In the genomic region with DNA sequence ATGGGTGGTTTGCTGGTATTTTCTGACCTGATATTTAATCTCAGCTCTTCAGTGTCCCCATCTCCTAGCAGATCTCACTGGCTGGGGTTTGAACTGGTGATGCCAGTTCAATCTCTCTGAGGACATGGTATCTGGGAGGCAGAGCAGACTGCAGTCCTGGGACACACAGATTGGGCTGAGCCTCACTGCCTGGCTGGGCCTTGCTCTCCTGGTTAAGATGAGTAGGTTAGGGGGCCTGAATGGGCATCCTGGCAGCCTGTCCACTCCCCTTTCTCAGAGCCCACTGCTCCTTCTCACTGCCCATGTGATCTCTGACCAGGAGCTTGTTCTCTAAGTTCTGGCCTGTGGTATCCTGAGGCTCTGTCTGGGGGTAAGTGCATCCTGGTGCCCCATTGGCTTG, we compare ENCODE assay signal across 17 cellular contexts.
A peak's percentile ranks its signal among the peaks of the same experiment; 100 is the strongest.
DNase-seq lines count a peak whose midpoint lies in the region; ATAC-seq and TF ChIP-seq lines count a peak whose summit lies in the region.
"Had no signal": no experiment of that assay in that cellular context is flagged by ENCODE, and none has a peak within 500 bp of the region (broad histone marks: within the 10 kb centered on the region; RNA-seq: fewer than 3 reads in every experiment).

No MANE protein-coding gene starts in this region.

- H3K36me3 Mint-ChIP-seq in H9 (ENCODE audit: insufficient read depth in 1 of 3, low read depth in 3 of 3) = peaks cover under 1 to 16% (median under 1%) of the 10 kb centered on the region in 3 experiments; a peak in 5 of 7 replicates
- no peaks in the 10 kb centered on the region for H3K36me3 Mint-ChIP-seq in osteocyte (ENCODE audit: unreplicated experiment)
- H3K36me3 Mint-ChIP-seq: CD4-positive, CD25-positive, alpha-beta regulatory T cell; CD8-positive, alpha-beta T cell had no signal

- no peak overlapping the region for H2BK5ac ChIP-seq in H9 (ENCODE audit: insufficient read length, low read length)

- no peaks in the 10 kb centered on the region for H3K23me2 ChIP-seq in H9 (ENCODE audit: insufficient read length, low read depth, low read length, poor library complexity, severe bottlenecking)

- no peak overlapping the region for H2AK5ac ChIP-seq in H9 (ENCODE audit: insufficient read length, low read length)

- no peak overlapping the region for H3K18ac ChIP-seq in H9 (ENCODE audit: insufficient read length, low read depth, low read length)

- H3K4me1 ChIP-seq in H9 (ENCODE audit: insufficient read depth, low read length) = no peaks in the 10 kb centered on the region
- H3K4me1 ChIP-seq in lower lobe of right lung = no peaks in the 10 kb centered on the region
- H3K4me1 ChIP-seq: Caco-2, HAP-1 had no signal

- no peaks in the 10 kb centered on the region for H3K79me1 ChIP-seq in H9 (ENCODE audit: insufficient read depth, low read depth, low read length, poor library complexity, severe bottlenecking)

- no peak overlapping the region for H3K4me2 ChIP-seq in H9 (ENCODE audit: insufficient read depth, insufficient read length, low read length)
- H3K4me2 ChIP-seq: GM23338 had no signal

- no peak overlapping the region for H3K4ac ChIP-seq in H9 (ENCODE audit: low read depth, low read length)

- H3K9me3 Mint-ChIP-seq in H9 (peaks cover 21 to 25% of the 10 kb centered on the region in 2 experiments), osteocyte (ENCODE audit: unreplicated experiment) (peaks cover 53% of the 10 kb centered on the region)
- H3K9me3 Mint-ChIP-seq: CD4-positive, CD25-positive, alpha-beta regulatory T cell; CD8-positive, alpha-beta T cell had no signal

- intact Hi-C loops in lower lobe of right lung (cut with DNase I) = no loop called here

- no peak overlapping the region for H3K9ac ChIP-seq in H9 (ENCODE audit: extremely low read depth, insufficient read length, low read length)

- H3K27me3 ChIP-seq in H9 (ENCODE audit: insufficient read depth, low read length) = no peaks in the 10 kb centered on the region
- peaks cover 3% of the 10 kb centered on the region for H3K27me3 ChIP-seq in lower lobe of right lung (ENCODE audit: low read depth)

- H3K14ac ChIP-seq in H9 (ENCODE audit: insufficient read depth, low read length) = no peak overlapping the region

- H3T11ph ChIP-seq in H9 (ENCODE audit: low read length) = no peak overlapping the region

- no peak overlapping the region for H3K27ac ChIP-seq in H9 (ENCODE audit: insufficient read length, low read depth, low read length)
- no peak overlapping the region for H3K27ac ChIP-seq in lower lobe of right lung

- no peak overlapping the region for H3K4me3 Mint-ChIP-seq in H9
- H3K4me3 Mint-ChIP-seq in osteocyte (ENCODE audit: unreplicated experiment) = no peak overlapping the region
- H3K4me3 Mint-ChIP-seq: CD4-positive, CD25-positive, alpha-beta regulatory T cell; CD8-positive, alpha-beta T cell; GM23338; HFFc6 had no signal

- no peaks in the 10 kb centered on the region for H3K4me1 Mint-ChIP-seq in H9
- H3K4me1 Mint-ChIP-seq in osteocyte (ENCODE audit: unreplicated experiment) = no peaks in the 10 kb centered on the region
- H3K4me1 Mint-ChIP-seq: CD4-positive, CD25-positive, alpha-beta regulatory T cell; GM23338 had no signal

- H4K91ac ChIP-seq in H9 (ENCODE audit: insufficient read length, low read depth, low read length) = no peak overlapping the region

- H2BK20ac ChIP-seq in H9 (ENCODE audit: low read depth, low read length, poor library complexity, severe bottlenecking) = no peak overlapping the region

- no peaks in the 10 kb centered on the region for H4K20me1 ChIP-seq in H9 (ENCODE audit: control insufficient read depth, insufficient read depth, insufficient read length)

- no peak overlapping the region for H3K23ac ChIP-seq in H9 (ENCODE audit: insufficient read length, low read depth, low read length)

- ATAC-seq in GM21528 (IDR thresholded peaks at IDR 0.05; ENCODE audit: low FRiP score, unreplicated experiment) (no peak), lower lobe of right lung (no peak)
- ATAC-seq: CD8-positive, alpha-beta T cell; GM12878; GM23338 had no signal

- no peak for TF ChIP-seq CTCF in H9 (conservative IDR thresholded peaks at IDR 0.05)
- no peak for TF ChIP-seq CTCF in osteocyte (IDR thresholded peaks at IDR 0.05)
- no peak for TF ChIP-seq CTCF in lower lobe of right lung (IDR thresholded peaks at IDR 0.05)

- H4K8ac ChIP-seq in H9 (replicated peaks; ENCODE audit: insufficient read length, low read depth, low read length) = no peak overlapping the region

- H3K9me3 ChIP-seq in H9 (ENCODE audit: control insufficient read depth, low read depth, low read length) = no peaks in the 10 kb centered on the region
- H3K9me3 ChIP-seq in lower lobe of right lung = no peaks in the 10 kb centered on the region
- H3K9me3 ChIP-seq: Caco-2, HAP-1 had no signal

- DNase-seq in H9 (peak; percentile 9), islet precursor cell (peak; percentile 28), osteocyte (ENCODE audit: extremely low spot score, unreplicated experiment) (peak; percentile 62), DMS79 (lab: John Stamatoyannopoulos, UW) (no peak), lower lobe of right lung (no peak)
- DNase-seq: C1 segment of cervical spinal cord; Caco-2; CD4-positive, CD25-positive, alpha-beta regulatory T cell; CD8-positive, alpha-beta T cell; DMS153; EL; GDM1; HFFc6 had no signal

- no peak overlapping the region for H3K56ac ChIP-seq in H9 (ENCODE audit: insufficient read length, low read depth, low read length)

- H2BK120ac ChIP-seq in H9 (ENCODE audit: low read depth, low read length, poor library complexity, severe bottlenecking) = no peak overlapping the region

- no peak overlapping the region for H2AFZ ChIP-seq in H9 (ENCODE audit: low read length)
- H2AFZ ChIP-seq: GM23338 had no signal

- H3K36me3 ChIP-seq in lower lobe of right lung = no peaks in the 10 kb centered on the region
- H3K36me3 ChIP-seq: HAP-1 had no signal

- H3K27me3 Mint-ChIP-seq in H9 (ENCODE audit: low read depth) = peaks cover 11% of the 10 kb centered on the region
- H3K27me3 Mint-ChIP-seq in osteocyte (ENCODE audit: unreplicated experiment) = no peaks in the 10 kb centered on the region
- H3K27me3 Mint-ChIP-seq: CD4-positive, CD25-positive, alpha-beta regulatory T cell had no signal

- H3K79me2 ChIP-seq in H9 (ENCODE audit: insufficient read depth, low read length) = no peaks in the 10 kb centered on the region

- no peak overlapping the region for H4K5ac ChIP-seq in H9 (ENCODE audit: insufficient read length, low read depth, low read length)

- no peak overlapping the region for H2BK12ac ChIP-seq in H9 (ENCODE audit: insufficient read length, low read depth, low read length)

- H3K27ac Mint-ChIP-seq in H9 (no peak overlapping the region), osteocyte (ENCODE audit: unreplicated experiment) (no peak overlapping the region)
- H3K27ac Mint-ChIP-seq: CD4-positive, CD25-positive, alpha-beta regulatory T cell; CD8-positive, alpha-beta T cell; GM23338; HFFc6 had no signal

- no peak overlapping the region for H2BK15ac ChIP-seq in H9 (ENCODE audit: low read depth, low read length)

- no peak overlapping the region for H3K4me3 ChIP-seq in lower lobe of right lung
- H3K4me3 ChIP-seq: GM12878, GM23338, HAP-1 had no signal

Comparison
In these comparisons a context has a peak if more than half of its experiments do, and no peak if none do; other contexts are left out.
1. DNase-seq: peak in H9 (single experiment), islet precursor cell (single experiment) and osteocyte (single experiment); none in DMS79 (single experiment) and lower lobe of right lung (single experiment).